12 cellular contexts compared by ENCODE assay signal in the genomic region with DNA sequence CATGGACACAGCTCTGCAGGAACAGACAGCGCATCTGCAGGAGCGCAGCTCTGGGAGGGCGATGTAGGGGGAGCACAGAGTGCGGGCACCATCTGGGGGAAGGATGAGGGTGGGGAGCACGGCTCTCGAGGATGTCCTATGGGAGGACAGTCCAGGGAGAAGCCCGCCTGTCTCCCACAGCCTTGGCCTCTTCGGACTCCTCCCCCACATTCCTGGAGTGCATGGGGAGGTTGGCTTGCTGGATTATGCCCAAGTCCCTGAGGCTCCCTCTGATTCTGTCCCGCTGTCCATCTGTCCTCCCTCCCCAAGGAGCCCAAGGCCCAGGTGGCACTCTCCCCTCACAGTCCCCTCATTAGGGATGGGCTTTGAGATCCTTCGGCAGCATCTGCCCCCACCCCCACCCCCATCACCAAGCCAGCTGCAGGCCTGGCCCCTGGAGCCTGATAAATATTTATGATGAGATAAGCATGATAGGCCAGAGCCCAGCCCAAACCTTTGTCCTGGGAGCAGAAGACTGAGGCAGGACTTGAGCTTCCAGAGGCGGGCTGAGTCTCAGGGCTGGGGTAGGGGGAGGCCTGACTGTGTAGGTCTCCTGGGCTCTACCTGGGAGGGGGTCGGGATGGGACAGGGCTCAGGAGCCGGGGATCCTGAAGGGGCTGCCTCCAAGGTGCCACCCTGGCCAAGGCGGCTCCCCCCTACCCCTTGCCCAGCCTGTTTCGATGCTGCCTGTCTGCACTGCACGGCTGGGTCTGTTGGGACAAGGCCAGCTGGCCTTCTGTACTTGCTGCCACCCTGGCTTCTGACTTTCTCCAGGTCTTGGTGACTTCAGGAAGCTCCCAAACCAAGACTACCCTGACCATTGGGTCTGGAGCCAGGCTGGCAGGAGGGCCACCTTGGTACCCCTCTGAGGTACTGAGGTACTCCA. TPM values are rescaled to one million over a fixed set of nuclear protein-coding genes. Genes with fewer than 3 reads are reported as not detected.
DNase-seq lines count a peak whose midpoint lies in the region; TF ChIP-seq lines count a peak whose summit lies in the region.
"Had no signal": no experiment of that assay in that cellular context is flagged by ENCODE, and none has a peak within 500 bp of the region (broad histone marks: within the 10 kb centered on the region; RNA-seq: fewer than 3 reads in every experiment).

No MANE protein-coding gene starts in this region.

- H3K27me3 ChIP-seq in BE2C = no peaks in the 10 kb centered on the region
- H3K27me3 ChIP-seq: colonic mucosa, uterus had no signal

- intact Hi-C loops in posterior vena cava (cut with DNase I) = no loop called here

- H3K4me1 ChIP-seq in BE2C = peaks cover 28% of the 10 kb centered on the region
- H3K4me1 ChIP-seq: colonic mucosa had no signal

- H3K9me3 ChIP-seq in BE2C = no peaks in the 10 kb centered on the region
- H3K9me3 ChIP-seq: colonic mucosa, uterus had no signal

- no peak for TF ChIP-seq CTCF in BE2C (IDR thresholded peaks at IDR 0.05; ENCODE audit: low read depth, low read length)

- no peaks in the 10 kb centered on the region for H3K36me3 ChIP-seq in BE2C
- H3K36me3 ChIP-seq: colonic mucosa, uterus had no signal

- DNase-seq in EH (ENCODE audit: low read depth) (peak; percentile 88), NCI-H82 (lab: John Stamatoyannopoulos, UW) (peak; percentile 98), fibroblast of peridontal ligament (ENCODE audit: extremely low read depth) (peak; percentile 12), posterior vena cava (ENCODE audit: low spot score) (peak; percentile 50), BE2C (no peak), NCI-H1417 treated with DMSO at 0.1 percent for 48 hours (lab: John Stamatoyannopoulos, UW) (no peak), NCI-H187 (lab: John Stamatoyannopoulos, UW) (no peak)
- DNase-seq in activated CD8-positive, alpha-beta memory T cell treated with anti-CD3 and anti-CD28 coated beads, Interleukin-2, amount 50 U/mL, for 48 hours = no peak
- DNase-seq: activated T-cell treated with anti-CD3 and anti-CD28 coated beads, Interleukin-2, amount 50 U/mL, for 1 hour; colonic mucosa; nucleus accumbens; uterus had no signal

- H3K4me3 ChIP-seq in BE2C (ENCODE audit: low read depth, low read length) = no peak overlapping the region
- H3K4me3 ChIP-seq: colonic mucosa, uterus had no signal

RNA-seq across cellular contexts. Expression of gene SEMA3F, which starts 28.6 kb away (rescaled TPM):
- 10 to 100 TPM; 27.8 to 48.0 TPM for total RNA-seq in posterior vena cava
- polyA plus RNA-seq in BE2C (2012; ENCODE audit: insufficient read depth, insufficient read length, low read depth) = 43.3 TPM

RNA-seq across cellular contexts. Expression of gene RBM5, which starts 37.8 kb away (rescaled TPM):
- total RNA-seq in posterior vena cava = 100 to 1,000 TPM in 1 of 2 donors, 10 to 100 TPM in 1; 83.5 to 108 TPM
- polyA plus RNA-seq in BE2C (2012; ENCODE audit: insufficient read depth, insufficient read length, low read depth) = 79.7 TPM

Comparison
In these comparisons a context has a peak if more than half of its experiments do, and no peak if none do; other contexts are left out.
1. DNase-seq: peak in EH (single experiment), NCI-H82 (single experiment), fibroblast of peridontal ligament (single experiment) and posterior vena cava (single experiment); none in activated CD8-positive, alpha-beta memory T cell treated with anti-CD3 and anti-CD28 coated beads, Interleukin-2, amount 50 U/mL, for 48 hours (single experiment), BE2C (single experiment), NCI-H1417 treated with DMSO at 0.1 percent for 48 hours (single experiment) and NCI-H187 (0 of 2).